ENCODE assay signal across 9 cellular contexts in the genomic region with DNA sequence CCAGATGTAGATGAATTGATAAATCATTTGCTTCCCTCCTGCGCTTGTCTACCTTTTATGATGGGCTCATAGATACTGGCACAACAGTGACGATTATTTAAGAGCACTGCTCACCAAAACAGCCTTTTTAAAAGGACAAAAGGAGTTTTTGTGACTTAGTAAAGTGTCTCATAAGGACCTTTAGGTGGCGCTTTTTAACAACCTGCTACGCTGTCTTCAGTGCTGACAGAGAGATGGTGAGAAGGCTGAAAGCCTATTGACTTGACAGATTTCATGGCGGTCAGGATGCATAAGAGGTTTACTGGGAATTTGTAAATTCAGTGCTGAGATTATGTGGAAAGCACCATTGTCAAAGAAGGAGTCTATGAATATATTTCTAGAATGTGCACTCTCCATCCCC.
A peak's percentile ranks its signal among the peaks of the same experiment; 100 is the strongest.
DNase-seq lines count a peak whose midpoint lies in the region; ATAC-seq and TF ChIP-seq lines count a peak whose summit lies in the region.
"Had no signal": no experiment of that assay in that cellular context is flagged by ENCODE, and none has a peak within 500 bp of the region (broad histone marks: within the 10 kb centered on the region; RNA-seq: fewer than 3 reads in every experiment).

No MANE protein-coding gene starts in this region.

- TF ChIP-seq CTCF in neural cell (IDR thresholded peaks at IDR 0.05; ENCODE audit: poor library complexity, severe bottlenecking), result peak; percentile 26

- no peaks in the 10 kb centered on the region for H3K36me3 ChIP-seq in neural cell (ENCODE audit: insufficient read depth, low read length)

- DNase-seq in NAMALWA (ENCODE audit: low spot score) (peak; percentile 35), amniotic epithelial cell (ENCODE audit: low read depth) (peak; percentile 61), GOT3 (lab: John Stamatoyannopoulos, UW) (no peak), NCI-H1436 (lab: John Stamatoyannopoulos, UW) (no peak), NCI-H2171 treated with DMSO at 0.1 percent for 48 hours (lab: John Stamatoyannopoulos, UW) (no peak), retina (no peak)
- DNase-seq: amniotic stem cell had no signal

- no peaks in the 10 kb centered on the region for H3F3A ChIP-seq in neural cell (ENCODE audit: insufficient read depth, low read length, poor library complexity, severe bottlenecking)

- peak; percentile 56 for TF ChIP-seq EP300 in neural cell (conservative IDR thresholded peaks at IDR 0.05; ENCODE audit: poor library complexity, severe bottlenecking)

- H3K4me2 ChIP-seq in neural cell (ENCODE audit: low read length), result no peak overlapping the region

- H3K4me3 ChIP-seq in neural cell (ENCODE audit: low read length), result no peak overlapping the region

- peak; percentile 33 for TF ChIP-seq RAD21 in neural cell (conservative IDR thresholded peaks at IDR 0.05)

- no peaks in the 10 kb centered on the region for H3K9me3 ChIP-seq in neural cell (ENCODE audit: low read length)

- no peaks in the 10 kb centered on the region for H3K79me2 ChIP-seq in neural cell (replicated peaks; ENCODE audit: insufficient read depth, low read length)

- no peaks in the 10 kb centered on the region for H3K27me3 ChIP-seq in neural cell (ENCODE audit: insufficient read depth, low read depth, low read length)

- H3K27ac ChIP-seq in neural cell (ENCODE audit: low read length), result no peak overlapping the region

- no peak overlapping the region for H2AFZ ChIP-seq in neural cell (ENCODE audit: low read depth, low read length)

- H4K20me1 ChIP-seq in neural cell (ENCODE audit: insufficient read depth), result no peaks in the 10 kb centered on the region

- peak; percentile 54 for ATAC-seq in GM18511 (IDR thresholded peaks at IDR 0.05; ENCODE audit: unreplicated experiment)

- no peaks in the 10 kb centered on the region for H3K9me2 ChIP-seq in neural cell (ENCODE audit: insufficient read depth, low read length)

- no peak overlapping the region for H3K9ac ChIP-seq in neural cell (ENCODE audit: low read length)

TF ChIP-seq in neural cell, 6 proteins besides CTCF, POLR2A, EP300 and RAD21:
- no peak for TF ChIP-seq EZH2 (IDR thresholded peaks at IDR 0.05; ENCODE audit: borderline replicate concordance, insufficient read depth, low read length, poor library complexity, severe bottlenecking)
- no peak for TF ChIP-seq POLR2AphosphoS5 (IDR thresholded peaks at IDR 0.05)
- TF ChIP-seq SMC3 (conservative IDR thresholded peaks at IDR 0.05; ENCODE audit: poor library complexity), result peak; percentile 16
- TF ChIP-seq TAF1 (IDR thresholded peaks at IDR 0.05; ENCODE audit: low read depth), result no peak

Comparison
In these comparisons a context has a peak if more than half of its experiments do, and no peak if none do; other contexts are left out.
1. DNase-seq: peak in NAMALWA (single experiment) and amniotic epithelial cell (single experiment); none in GOT3 (single experiment), NCI-H1436 (single experiment), NCI-H2171 treated with DMSO at 0.1 percent for 48 hours (single experiment) and retina (single experiment).